ENCODE assay signal across 10 cellular contexts in genomic region chr19:35868823-35869326, GRCh38. TPM values are rescaled to one million over a fixed set of nuclear protein-coding genes. Genes with fewer than 3 reads are reported as not detected.
A peak's percentile ranks its signal among the peaks of the same experiment; 100 is the strongest.
DNase-seq lines count a peak whose midpoint lies in the region; ATAC-seq and TF ChIP-seq lines count a peak whose summit lies in the region.
"Had no signal": no experiment of that assay in that cellular context is flagged by ENCODE, and none has a peak within 500 bp of the region (broad histone marks: within the 10 kb centered on the region; RNA-seq: fewer than 3 reads in every experiment).

No MANE protein-coding gene starts in this region.

- no peaks in the 10 kb centered on the region for H3K36me3 ChIP-seq in iPS DF 6.9 (ENCODE audit: control insufficient read depth, insufficient read depth, low read length)
- peaks cover 0 to 6% (median 0%) of the 10 kb centered on the region in 4 donors for H3K36me3 ChIP-seq in stomach

- H3K27ac ChIP-seq in iPS DF 6.9 (ENCODE audit: low read length), result no peak overlapping the region
- H3K27ac ChIP-seq in stomach, result peak overlapping the region; percentile 42 to 79 (median 67)

- H3K4me1 ChIP-seq in iPS DF 6.9 (ENCODE audit: control insufficient read depth, insufficient read depth, low read length), result peaks cover 2% of the 10 kb centered on the region; the same call in 1 of the 2 replicates
- peaks cover 21 to 27% (median 24%) of the 10 kb centered on the region in 4 donors for H3K4me1 ChIP-seq in stomach

- H3K9me3 ChIP-seq in iPS DF 6.9 (ENCODE audit: control insufficient read depth, insufficient read depth, low read length), result no peaks in the 10 kb centered on the region
- H3K9me3 ChIP-seq in stomach, result no peaks in the 10 kb centered on the region

- no peak for TF ChIP-seq POLR2A in stomach (IDR thresholded peaks at IDR 0.05)

- peaks cover 14% of the 10 kb centered on the region for H3K4me1 Mint-ChIP-seq in activated CD4-positive, alpha-beta memory T cell treated with anti-CD3 and anti-CD28 coated beads for 36 hours (ENCODE audit: low read depth)

- H3K36me3 Mint-ChIP-seq in activated CD4-positive, alpha-beta memory T cell treated with anti-CD3 and anti-CD28 coated beads for 36 hours, result no peaks in the 10 kb centered on the region

- H3K4me3 Mint-ChIP-seq in activated CD4-positive, alpha-beta memory T cell treated with anti-CD3 and anti-CD28 coated beads for 36 hours, result peak overlapping the region; percentile 43

- ATAC-seq in HG02973 (IDR thresholded peaks at IDR 0.05; ENCODE audit: unreplicated experiment), result no peak

- no peak for TF ChIP-seq EP300 in stomach (IDR thresholded peaks at IDR 0.05)

- peak overlapping the region; percentile 54; the same call in 1 of the 2 replicates for H3K4me3 ChIP-seq in iPS DF 6.9 (ENCODE audit: low read length)
- peak overlapping the region; percentile 56 to 63 (median 58) for H3K4me3 ChIP-seq in stomach

- TF ChIP-seq CTCF in stomach (IDR thresholded peaks at IDR 0.05), result no peak

- no peak overlapping the region for H3K27ac Mint-ChIP-seq in activated CD4-positive, alpha-beta memory T cell treated with anti-CD3 and anti-CD28 coated beads for 36 hours

- no peaks in the 10 kb centered on the region for H3K9me3 Mint-ChIP-seq in activated CD4-positive, alpha-beta memory T cell treated with anti-CD3 and anti-CD28 coated beads for 36 hours

- CTCF ChIA-PET in activated CD4-positive, alpha-beta memory T cell treated with anti-CD3 and anti-CD28 coated beads for 36 hours (lab: Charles Lee), result interaction anchor here (1.0 to 1.3 kb wide), 3 partner anchors 15 to 62 kb away, joined by 3 to 6 read pairs (median 4); no protein-coding TSS in a partner anchor

- H3K27me3 ChIP-seq in iPS DF 6.9 (ENCODE audit: control insufficient read depth, insufficient read depth, low read length) (peaks cover 3% of the 10 kb centered on the region; the same call in 1 of the 2 replicates), stomach (peaks cover 0 to 76% (median 17%) of the 10 kb centered on the region in 3 donors)

- WGBS in iPS DF 6.9 (ENCODE audit: insufficient coverage, insufficient read length), result no CpG with 5 or more reads among the region's 15 CpGs
- WGBS in stomach, 5 donors, result 0 to 2% (median 1%) methylated on average over 1 to 15 of the region's 15 CpGs

- DNase-seq in NCI-H146 (lab: John Stamatoyannopoulos, UW), result peak; percentile 52
- DNase-seq in NCI-H146 treated with DMSO at 0.1 percent for 48 hours (lab: John Stamatoyannopoulos, UW; ENCODE audit: unreplicated experiment), result no peak
- no peak for DNase-seq in activated CD4-positive, alpha-beta memory T cell treated with anti-CD3 and anti-CD28 coated beads for 36 hours
- no peak for DNase-seq in iPS DF 6.9 (ENCODE audit: low read depth, low spot score)
- DNase-seq in stomach, result no peak
- DNase-seq in AG08395 (ENCODE audit: low spot score), result no peak
- DNase-seq in NCI-H187 treated with DMSO at 0.1 percent for 48 hours (lab: John Stamatoyannopoulos, UW), result no peak

- peaks cover 38% of the 10 kb centered on the region for H3K27me3 Mint-ChIP-seq in activated CD4-positive, alpha-beta memory T cell treated with anti-CD3 and anti-CD28 coated beads for 36 hours

- POLR2A ChIA-PET in activated CD4-positive, alpha-beta memory T cell treated with anti-CD3 and anti-CD28 coated beads for 36 hours (lab: Charles Lee), result interaction anchor here (0.9 kb wide), 1 partner anchor 106 kb away, joined by 4 read pairs; no protein-coding TSS in a partner anchor

- intact Hi-C loops in activated CD4-positive, alpha-beta memory T cell treated with anti-CD3 and anti-CD28 coated beads for 36 hours (cut with micrococcal nuclease), result loop anchor here (5.0 kb wide), 1 partner anchor 177 kb away; no protein-coding TSS in a partner anchor
- intact Hi-C loops in stomach (cut with DNase I; ENCODE audit: low total_unique reads), result no loop called here

RNA-seq across cellular contexts. Expression of gene APLP1, which starts 0.5 kb away (rescaled TPM):
- total RNA-seq in activated CD4-positive, alpha-beta memory T cell treated with anti-CD3 and anti-CD28 coated beads for 36 hours, result 1 to 10 TPM; 1.2 to 2.6 TPM
- total RNA-seq in stomach, result 10 to 100 TPM in 4 of 5 donors, 1 to 10 TPM in 1; 5.3 to 76.5 (median 18.8) TPM
- polyA plus RNA-seq in stomach, result 10 to 100 TPM; 12.5 to 31.3 (median 18.1) TPM
- total RNA-seq: mononuclear cell had no signal

RNA-seq across cellular contexts. Expression of gene KIRREL2, which starts 12.2 kb away (rescaled TPM):
- total RNA-seq in activated CD4-positive, alpha-beta memory T cell treated with anti-CD3 and anti-CD28 coated beads for 36 hours, result under 1 TPM; 0.78 to 0.92 TPM
- total RNA-seq in stomach, result under 1 TPM in 2 of 5 donors, not detected in 3; 0.43 to 0.73 TPM
- under 1 TPM in 2 of 3 donors, not detected in 1; 0.56 to 0.65 TPM for polyA plus RNA-seq in stomach

RNA-seq across cellular contexts. Expression of gene NPHS1, which starts 16.6 kb away (rescaled TPM):
- not detected for total RNA-seq in activated CD4-positive, alpha-beta memory T cell treated with anti-CD3 and anti-CD28 coated beads for 36 hours
- 10 to 100 TPM in 1 of 5 donors, 1 to 10 TPM in 1, under 1 TPM in 1, not detected in 2; 0.37 to 17.9 (median 5.4) TPM for total RNA-seq in stomach
- under 1 TPM; 0.10 to 0.61 (median 0.25) TPM for polyA plus RNA-seq in stomach
- total RNA-seq: A172, mononuclear cell had no signal

RNA-seq across cellular contexts. Expression of gene NFKBID, which starts 31.5 kb away (rescaled TPM):
- total RNA-seq in activated CD4-positive, alpha-beta memory T cell treated with anti-CD3 and anti-CD28 coated beads for 36 hours, result 10 to 100 TPM; 66.7 to 70.9 TPM
- total RNA-seq in stomach, result 10 to 100 TPM in 3 of 5 donors, 1 to 10 TPM in 1, not detected in 1; 6.6 to 42.0 (median 17.6) TPM
- polyA plus RNA-seq in stomach, result 1 to 10 TPM; 2.4 to 7.1 (median 3.3) TPM

RNA-seq across cellular contexts. Expression of gene HCST, which starts 33.5 kb away (rescaled TPM):
- 10 to 100 TPM; 50.7 to 52.9 TPM for total RNA-seq in activated CD4-positive, alpha-beta memory T cell treated with anti-CD3 and anti-CD28 coated beads for 36 hours
- 10 to 100 TPM in 1 of 5 donors, 1 to 10 TPM in 1, not detected in 3; 5.0 to 12.5 TPM for total RNA-seq in stomach
- polyA plus RNA-seq in stomach, result 10 to 100 TPM in 1 of 3 donors, 1 to 10 TPM in 2; 8.2 to 11.3 (median 9.2) TPM
- total RNA-seq: A172 had no signal
